In the genomic region with DNA sequence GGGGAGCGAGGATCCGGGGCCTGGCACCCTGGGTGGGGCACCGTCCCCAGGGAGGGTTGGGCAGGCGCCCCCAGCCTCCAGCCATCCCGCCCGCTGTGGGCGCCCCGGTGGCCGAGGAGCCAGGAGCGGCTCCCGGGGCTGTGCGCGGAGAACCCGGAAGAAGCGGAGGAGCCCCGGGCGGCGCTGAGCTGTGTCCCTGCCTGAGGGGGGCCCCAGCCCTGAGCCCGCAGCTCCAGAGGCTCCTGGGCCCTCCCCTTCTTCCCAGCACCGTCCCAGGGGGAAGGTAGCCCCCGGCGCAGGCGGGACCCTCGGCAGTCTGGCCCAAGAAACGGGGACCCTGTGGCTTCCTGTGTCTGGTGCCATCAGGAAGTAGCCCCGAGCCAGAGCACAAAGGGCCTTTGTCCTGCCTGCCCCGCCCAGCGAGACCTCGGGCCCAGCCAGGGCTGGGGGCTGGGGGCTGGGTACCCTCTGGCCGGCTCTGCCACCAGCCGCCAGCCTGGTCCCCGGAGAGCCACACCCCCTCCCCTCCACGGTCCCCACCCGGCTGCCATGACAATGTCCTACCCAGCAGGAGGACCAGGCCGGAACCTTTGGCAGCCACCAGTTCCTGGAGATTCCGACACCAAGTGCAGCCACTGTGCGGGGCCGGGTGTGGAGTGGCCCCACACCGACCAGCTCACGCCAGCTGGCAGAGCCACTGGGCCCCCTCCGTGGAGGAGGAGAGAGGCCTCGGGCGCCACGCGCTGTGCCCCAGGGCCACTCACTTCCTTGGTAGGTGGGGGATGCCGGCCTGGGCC, we compare ENCODE assay signal across 1 cellular context.
TF ChIP-seq lines count a peak whose summit lies in the region.

No MANE protein-coding gene starts in this region.

TF ChIP-seq in IMR-90, 13 proteins besides CTCF, POLR2A, EP300 and RAD21:
- TF ChIP-seq, protein P1, sequence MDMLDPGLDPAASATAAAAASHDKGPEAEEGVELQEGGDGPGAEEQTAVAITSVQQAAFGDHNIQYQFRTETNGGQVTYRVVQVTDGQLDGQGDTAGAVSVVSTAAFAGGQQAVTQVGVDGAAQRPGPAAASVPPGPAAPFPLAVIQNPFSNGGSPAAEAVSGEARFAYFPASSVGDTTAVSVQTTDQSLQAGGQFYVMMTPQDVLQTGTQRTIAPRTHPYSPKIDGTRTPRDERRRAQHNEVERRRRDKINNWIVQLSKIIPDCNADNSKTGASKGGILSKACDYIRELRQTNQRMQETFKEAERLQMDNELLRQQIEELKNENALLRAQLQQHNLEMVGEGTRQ (IDR thresholded peaks at IDR 0.05; ENCODE audit: low read depth, low read length): no peak
- TF ChIP-seq MXI1 (IDR thresholded peaks at IDR 0.05; ENCODE audit: borderline replicate concordance, low read depth, low read length): no peak
- no peak for TF ChIP-seq BHLHE40 (IDR thresholded peaks at IDR 0.05; ENCODE audit: low read depth, low read length)
- TF ChIP-seq RCOR1 (IDR thresholded peaks at IDR 0.05; ENCODE audit: insufficient replicate concordance, low read length): no peak
- no peak for TF ChIP-seq NFE2L2 (IDR thresholded peaks at IDR 0.05; ENCODE audit: low read depth, low read length)
- no peak for TF ChIP-seq CEBPB (IDR thresholded peaks at IDR 0.05; ENCODE audit: low read depth, low read length)
- no peak for TF ChIP-seq RFX5 (IDR thresholded peaks at IDR 0.05; ENCODE audit: low read depth, low read length)
- TF ChIP-seq MAFK (IDR thresholded peaks at IDR 0.05; ENCODE audit: low read depth, low read length): no peak
- no peak for TF ChIP-seq MAZ (IDR thresholded peaks at IDR 0.05; ENCODE audit: borderline replicate concordance, low read depth, low read length)
